ENCODE assay signal across 8 cellular contexts in genomic region chr1:16073490-16074104, GRCh38. TPM values are rescaled to one million over a fixed set of nuclear protein-coding genes. Genes with fewer than 3 reads are reported as not detected.
DNase-seq lines count a peak whose midpoint lies in the region; ATAC-seq and TF ChIP-seq lines count a peak whose summit lies in the region.

Gene FAM131C (minus strand): TSS chr1:16073651. CDS start chr1:16073442, 209 bp downstream.

- DNase-seq in A673 (ENCODE audit: low spot score), result peak; percentile 47
- peak; percentile 95 for DNase-seq in SK-N-SH
- DNase-seq in astrocyte of the cerebellum (ENCODE audit: low read depth), result no peak
- peak; percentile 93 for DNase-seq in iPS-NIHi11 (ENCODE audit: low spot score)
- peak; percentile 51 for DNase-seq in stimulated activated CD4-positive, alpha-beta T cell treated with anti-CD3 and anti-CD28 coated beads, Interleukin-4, amount 100 ng/mL, for 1 hour

- H3K4me3 ChIP-seq in A673 (ENCODE audit: low read depth, low read length, poor library complexity, severe bottlenecking) (peak within 1 kb of the TSS; percentile 53), SK-N-SH (ENCODE audit: low read depth in 2 of 2, low read length in 1 of 2) (peak within 1 kb of the TSS; percentile 53 to 65), astrocyte of the cerebellum (ENCODE audit: low read depth, low read length) (peak within 1 kb of the TSS; percentile 34)

- CTCF ChIA-PET in A673 (lab: Charles Lee), result interaction anchor here (0.5 to 1.5 kb wide), 4 partner anchors 9 to 175 kb away, joined by 3 to 5 read pairs (median 4); no protein-coding TSS in a partner anchor
- CTCF ChIA-PET in SK-N-SH (lab: Yijun Ruan, JAX), result interaction anchor here (0.5 to 12.3 kb wide), 46 partner anchors 8 to 491 kb away, joined by 3 to 513 read pairs (median 4); partner anchors contain the start of genes CLCNKB, EPHA2, HSPB7 and NECAP2

- H3K9me2 ChIP-seq in SK-N-SH, result no peaks in the 10 kb centered on the region

- POLR2A ChIA-PET in A673 (lab: Charles Lee; ENCODE audit: low non-redundant PET) (interaction anchor here (0.6 kb wide), 1 partner anchor 15 kb away, joined by 3 read pairs; no protein-coding TSS in a partner anchor), SK-N-SH (lab: Yijun Ruan, JAX) (no interaction called here)

- intact Hi-C loops in A673 (cut with micrococcal nuclease; ENCODE audit: unreplicated experiment), result no loop called here

- H3K27ac ChIP-seq in A673 (ENCODE audit: low read depth, low read length, poor library complexity, severe bottlenecking), result no peak within 1 kb of the TSS
- no peak within 1 kb of the TSS for H3K27ac ChIP-seq in SK-N-SH (ENCODE audit: low read depth in 2 of 2, low read length in 1 of 2)

- H3K4me2 ChIP-seq in SK-N-SH, result peak within 1 kb of the TSS; percentile 78

- H3K4me1 ChIP-seq in A673 (ENCODE audit: insufficient read depth, low read length, poor library complexity, severe bottlenecking) (no peaks in the 10 kb centered on the region), SK-N-SH (ENCODE audit: control insufficient read depth in 1 of 2, insufficient read depth in 2 of 2, low read depth in 1 of 2, low read length in 1 of 2) (peaks cover 15 to 22% of the 10 kb centered on the region in 2 experiments; a peak in 3 of 4 replicates)

- WGBS in SK-N-SH (ENCODE audit: low lambda C conversion rate), result 10% methylated on average over 20 of the region's 54 CpGs

- TF ChIP-seq EP300 in SK-N-SH (IDR thresholded peaks at IDR 0.05; ENCODE audit: borderline replicate concordance in 1 of 2, low read depth in 1 of 2, low read length in 1 of 2), result no peak

- H3K36me3 ChIP-seq in A673 (ENCODE audit: insufficient read depth, low read length, poor library complexity, severe bottlenecking) (no peaks in the 10 kb centered on the region), SK-N-SH (replicated peaks in 1 of 2; ENCODE audit: control insufficient read depth in 1 of 2, insufficient read depth in 2 of 2, low read length in 1 of 2) (no peaks in the 10 kb centered on the region)

- no peaks in the 10 kb centered on the region for H4K20me1 ChIP-seq in SK-N-SH (ENCODE audit: insufficient read depth)

- peak within 1 kb of the TSS; percentile 83 for H2AFZ ChIP-seq in SK-N-SH (ENCODE audit: low read depth)

- in situ Hi-C loops in astrocyte of the cerebellum (cut with HindIII; ENCODE audit: low sequenced_read_pairs), result no loop called here

- TF ChIP-seq CTCF in A673 (conservative IDR thresholded peaks at IDR 0.05; ENCODE audit: low read depth, low read length) (no peak; the same call in 1 of the 2 replicates), SK-N-SH (IDR thresholded peaks at IDR 0.05) (peak; percentile 46), astrocyte of the cerebellum (IDR thresholded peaks at IDR 0.05; ENCODE audit: low read depth, low read length, missing control alignments) (no peak)

- no peak within 1 kb of the TSS for H3K9ac ChIP-seq in SK-N-SH

- H3F3A ChIP-seq in SK-N-SH (replicated peaks; ENCODE audit: insufficient read depth), result peaks cover 29% of the 10 kb centered on the region

- ATAC-seq in GM21529 (IDR thresholded peaks at IDR 0.05; ENCODE audit: unreplicated experiment), result peak; percentile 55
- ATAC-seq in GM19328 (IDR thresholded peaks at IDR 0.05; ENCODE audit: unreplicated experiment), result no peak
- no peak for ATAC-seq in GM18867 (IDR thresholded peaks at IDR 0.05; ENCODE audit: unreplicated experiment)

- BruUV-seq in A673 (replicated peaks; lab: Mats Ljungman, UMichigan), result no TSS peak

- TF ChIP-seq RAD21 in SK-N-SH (IDR thresholded peaks at IDR 0.05; ENCODE audit: low read length), result no peak

- no peaks in the 10 kb centered on the region for H3K27me3 ChIP-seq in A673 (replicated peaks; ENCODE audit: insufficient read depth, low read depth, low read length, poor library complexity)
- no peaks in the 10 kb centered on the region for H3K27me3 ChIP-seq in SK-N-SH (ENCODE audit: insufficient read depth)

- no peaks in the 10 kb centered on the region for H3K79me2 ChIP-seq in SK-N-SH (ENCODE audit: insufficient read depth)

- no peaks in the 10 kb centered on the region for H3K9me3 ChIP-seq in A673 (ENCODE audit: low read depth, low read length, poor library complexity, severe bottlenecking)
- H3K9me3 ChIP-seq in SK-N-SH, result no peaks in the 10 kb centered on the region

TF ChIP-seq in SK-N-SH, 30 proteins besides CTCF, POLR2A, EP300 and RAD21:
- TF ChIP-seq IRF3 (IDR thresholded peaks at IDR 0.05; ENCODE audit: low read depth, low read length), result no peak
- no peak for TF ChIP-seq USF2 (IDR thresholded peaks at IDR 0.05; ENCODE audit: borderline replicate concordance, low read depth, low read length)
- TF ChIP-seq SMC3 (IDR thresholded peaks at IDR 0.05; ENCODE audit: low read depth, low read length), result peak; percentile 33; the same call in 1 of the 2 replicates
- no peak for TF ChIP-seq FOSL2 (IDR thresholded peaks at IDR 0.05; ENCODE audit: borderline replicate concordance, low read depth)
- TF ChIP-seq RCOR1 (IDR thresholded peaks at IDR 0.05; ENCODE audit: low read length), result 0 out of 2 replicates have a peak, but pooled peaks have one; percentile 38
TF ChIP-seq in SK-N-SH: peak in this region for 2.

RNA-seq across cellular contexts. Expression of gene FAM131C, which starts in this region (rescaled TPM):
- total RNA-seq in A673 (2021), result 0.71 and 1.3 TPM in 2 replicates
- 0.97 and 1.6 TPM in 2 replicates for polyA plus RNA-seq in SK-N-SH (2012; rRNA removed)
- 0.71 and 1.2 TPM in 2 replicates for polyA plus RNA-seq in SK-N-SH (2012; cell fraction: cytosol; rRNA removed)
- 0.95 and 2.1 TPM in 2 replicates for polyA plus RNA-seq in SK-N-SH (2012; cell fraction: nucleus; rRNA removed)
